In genomic region chr5:55993628-55994501, GRCh38 we compare ENCODE assay signal across 1 cellular context.
TF ChIP-seq lines count a peak whose summit lies in the region.

No MANE protein-coding gene starts in this region.

TF ChIP-seq in HEK293, 187 proteins besides CTCF, POLR2A, EP300 and RAD21 (continued from another document and continues in another):
- TF ChIP-seq PRDM2 (tag by site-specific recombination; IDR thresholded peaks at IDR 0.05; ENCODE audit: borderline replicate concordance) (no peak), ZNF791 (tag by site-specific recombination; IDR thresholded peaks at IDR 0.05) (no peak), ZNF776 (tag by site-specific recombination; IDR thresholded peaks at IDR 0.05; ENCODE audit: borderline replicate concordance) (no peak), MEIS1 (CRISPR knock-in tag; IDR thresholded peaks at IDR 0.05; ENCODE audit: borderline replicate concordance) (no peak), ZNF561 (tag by site-specific recombination; IDR thresholded peaks at IDR 0.05; ENCODE audit: borderline replicate concordance) (no peak), KLF8 (tag by site-specific recombination; IDR thresholded peaks at IDR 0.05) (no peak), PRDM10 (tag by site-specific recombination; IDR thresholded peaks at IDR 0.05) (0 out of 2 replicates have a peak, but pooled peaks have one; percentile 55), ZIC2 (tag by site-specific recombination; IDR thresholded peaks at IDR 0.05) (no peak), ZNF24 (tag by site-specific recombination; IDR thresholded peaks at IDR 0.05) (no peak), ZSCAN4 (tag by site-specific recombination; IDR thresholded peaks at IDR 0.05) (no peak), SETDB1 (IDR thresholded peaks at IDR 0.05; ENCODE audit: insufficient read length, low read length) (no peak), ZNF530 (tag by site-specific recombination; IDR thresholded peaks at IDR 0.05; ENCODE audit: low read depth) (no peak), KLF9 (tag by site-specific recombination; IDR thresholded peaks at IDR 0.05; ENCODE audit: low read depth) (no peak), ZNF10 (tag by site-specific recombination; IDR thresholded peaks at IDR 0.05) (no peak), ZNF311 (tag by site-specific recombination; IDR thresholded peaks at IDR 0.05; ENCODE audit: borderline replicate concordance) (no peak), TCF7L2 (IDR thresholded peaks at IDR 0.05; ENCODE audit: borderline replicate concordance, low read depth, low read length) (no peak), ZNF221 (tag by site-specific recombination; IDR thresholded peaks at IDR 0.05; ENCODE audit: borderline replicate concordance) (no peak), PBX3 (CRISPR knock-in tag; IDR thresholded peaks at IDR 0.05) (no peak), ZNF121 (tag by site-specific recombination; IDR thresholded peaks at IDR 0.05) (no peak), ZBTB21 (tag by site-specific recombination; IDR thresholded peaks at IDR 0.05) (no peak), ZNF785 (tag by site-specific recombination; IDR thresholded peaks at IDR 0.05) (no peak), ZNF354C (tag by site-specific recombination; IDR thresholded peaks at IDR 0.05; ENCODE audit: borderline replicate concordance, low read depth) (no peak), ZNF148 (tag by site-specific recombination; IDR thresholded peaks at IDR 0.05; ENCODE audit: borderline replicate concordance) (no peak), MZF1 (tag by site-specific recombination; IDR thresholded peaks at IDR 0.05; ENCODE audit: borderline replicate concordance) (no peak), ZNF37A (tag by site-specific recombination; IDR thresholded peaks at IDR 0.05) (no peak), ZNF548 (tag by site-specific recombination; IDR thresholded peaks at IDR 0.05) (no peak), ZNF521 (tag by site-specific recombination; IDR thresholded peaks at IDR 0.05) (no peak), HOXC10 (CRISPR knock-in tag; IDR thresholded peaks at IDR 0.05) (no peak), ZNF18 (tag by site-specific recombination; IDR thresholded peaks at IDR 0.05) (no peak), ZFP41 (tag by site-specific recombination; IDR thresholded peaks at IDR 0.05; ENCODE audit: borderline replicate concordance) (no peak), ZNF623 (tag by site-specific recombination; IDR thresholded peaks at IDR 0.05) (no peak), ZNF114 (tag by site-specific recombination; IDR thresholded peaks at IDR 0.05) (no peak), ZNF596 (tag by site-specific recombination; IDR thresholded peaks at IDR 0.05) (no peak), WT1 (tag by site-specific recombination; IDR thresholded peaks at IDR 0.05) (0 out of 2 replicates have a peak, but pooled peaks have one; percentile 17), ZNF792 (tag by site-specific recombination; IDR thresholded peaks at IDR 0.05) (no peak), ZBTB48 (tag by site-specific recombination; IDR thresholded peaks at IDR 0.05) (no peak), ZFP3 (tag by site-specific recombination; IDR thresholded peaks at IDR 0.05; ENCODE audit: low read depth) (no peak), ZNF837 (tag by site-specific recombination; IDR thresholded peaks at IDR 0.05) (no peak), GLIS2 (tag by site-specific recombination; IDR thresholded peaks at IDR 0.05) (no peak), ZNF677 (tag by site-specific recombination; IDR thresholded peaks at IDR 0.05) (no peak), BCL6B (tag by site-specific recombination; IDR thresholded peaks at IDR 0.05) (no peak), ZBTB20 (tag by site-specific recombination; IDR thresholded peaks at IDR 0.05) (no peak), HOXD13 (CRISPR knock-in tag; IDR thresholded peaks at IDR 0.05; ENCODE audit: borderline replicate concordance) (no peak), ZNF660 (tag by site-specific recombination; IDR thresholded peaks at IDR 0.05) (no peak), ZNF366 (tag by site-specific recombination; conservative IDR thresholded peaks at IDR 0.05) (peak; percentile 71), ZEB2 (tag by site-specific recombination; IDR thresholded peaks at IDR 0.05) (0 out of 2 replicates have a peak, but pooled peaks have one; percentile 13), BCL11B (tag by site-specific recombination; IDR thresholded peaks at IDR 0.05; ENCODE audit: low read depth) (no peak), ZXDB (tag by site-specific recombination; IDR thresholded peaks at IDR 0.05) (no peak), ZNF146 (tag by site-specific recombination; IDR thresholded peaks at IDR 0.05) (no peak), SP7 (tag by site-specific recombination; IDR thresholded peaks at IDR 0.05) (no peak), ZNF433 (tag by site-specific recombination; IDR thresholded peaks at IDR 0.05; ENCODE audit: low read depth) (no peak), FEZF1 (tag by site-specific recombination; IDR thresholded peaks at IDR 0.05) (no peak), MYNN (tag by site-specific recombination; IDR thresholded peaks at IDR 0.05; ENCODE audit: borderline replicate concordance) (peak; percentile 98)
